2 cellular contexts compared by ENCODE assay signal in the genomic region with DNA sequence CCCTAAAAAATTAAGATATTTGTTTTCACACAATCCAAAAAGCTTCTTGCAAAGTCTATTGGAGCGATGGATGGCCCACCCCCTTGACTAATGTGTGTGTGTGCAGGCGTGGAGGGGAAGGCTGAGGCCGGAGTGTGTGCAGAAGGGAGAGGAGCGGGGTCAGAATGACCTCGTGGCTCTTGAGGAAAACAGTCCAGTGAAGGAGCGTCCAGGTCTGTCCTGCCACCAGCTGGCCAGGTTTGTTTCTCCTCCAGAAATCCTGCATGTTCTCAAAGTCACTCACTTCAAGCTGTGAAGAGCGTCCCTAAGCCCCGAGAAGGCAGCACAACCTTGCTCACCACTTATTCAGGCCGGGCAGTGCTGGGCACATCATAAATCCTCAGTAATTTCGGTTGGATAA.
TF ChIP-seq lines count a peak whose summit lies in the region.

No MANE protein-coding gene starts in this region.

TF ChIP-seq in HCT116, 20 proteins besides CTCF, POLR2A, EP300 and RAD21:
- TF ChIP-seq, protein P1, sequence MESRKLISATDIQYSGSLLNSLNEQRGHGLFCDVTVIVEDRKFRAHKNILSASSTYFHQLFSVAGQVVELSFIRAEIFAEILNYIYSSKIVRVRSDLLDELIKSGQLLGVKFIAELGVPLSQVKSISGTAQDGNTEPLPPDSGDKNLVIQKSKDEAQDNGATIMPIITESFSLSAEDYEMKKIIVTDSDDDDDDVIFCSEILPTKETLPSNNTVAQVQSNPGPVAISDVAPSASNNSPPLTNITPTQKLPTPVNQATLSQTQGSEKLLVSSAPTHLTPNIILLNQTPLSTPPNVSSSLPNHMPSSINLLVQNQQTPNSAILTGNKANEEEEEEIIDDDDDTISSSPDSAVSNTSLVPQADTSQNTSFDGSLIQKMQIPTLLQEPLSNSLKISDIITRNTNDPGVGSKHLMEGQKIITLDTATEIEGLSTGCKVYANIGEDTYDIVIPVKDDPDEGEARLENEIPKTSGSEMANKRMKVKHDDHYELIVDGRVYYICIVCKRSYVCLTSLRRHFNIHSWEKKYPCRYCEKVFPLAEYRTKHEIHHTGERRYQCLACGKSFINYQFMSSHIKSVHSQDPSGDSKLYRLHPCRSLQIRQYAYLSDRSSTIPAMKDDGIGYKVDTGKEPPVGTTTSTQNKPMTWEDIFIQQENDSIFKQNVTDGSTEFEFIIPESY (IDR thresholded peaks at IDR 0.05; ENCODE audit: extremely low read depth, insufficient replicate concordance, low read length) = no peak
- TF ChIP-seq SRF (IDR thresholded peaks at IDR 0.05; ENCODE audit: low read depth) (no peak), MAX (IDR thresholded peaks at IDR 0.05) (no peak), EZH2phosphoT487 (IDR thresholded peaks at IDR 0.05; ENCODE audit: borderline replicate concordance) (no peak), SP1 (IDR thresholded peaks at IDR 0.05; ENCODE audit: low read depth) (no peak), YY1 (IDR thresholded peaks at IDR 0.05; ENCODE audit: extremely low read depth, insufficient replicate concordance, low read depth, low read length) (no peak), ELF1 (IDR thresholded peaks at IDR 0.05; ENCODE audit: borderline replicate concordance, low read depth) (no peak), CBX3 (IDR thresholded peaks at IDR 0.05; ENCODE audit: low read depth) (no peak), TCF7L2 (IDR thresholded peaks at IDR 0.05; ENCODE audit: borderline replicate concordance, extremely low read depth, insufficient read depth, insufficient read length) (no peak), ZFX (IDR thresholded peaks at IDR 0.05) (no peak)
- TF ChIP-seq, protein P2, sequence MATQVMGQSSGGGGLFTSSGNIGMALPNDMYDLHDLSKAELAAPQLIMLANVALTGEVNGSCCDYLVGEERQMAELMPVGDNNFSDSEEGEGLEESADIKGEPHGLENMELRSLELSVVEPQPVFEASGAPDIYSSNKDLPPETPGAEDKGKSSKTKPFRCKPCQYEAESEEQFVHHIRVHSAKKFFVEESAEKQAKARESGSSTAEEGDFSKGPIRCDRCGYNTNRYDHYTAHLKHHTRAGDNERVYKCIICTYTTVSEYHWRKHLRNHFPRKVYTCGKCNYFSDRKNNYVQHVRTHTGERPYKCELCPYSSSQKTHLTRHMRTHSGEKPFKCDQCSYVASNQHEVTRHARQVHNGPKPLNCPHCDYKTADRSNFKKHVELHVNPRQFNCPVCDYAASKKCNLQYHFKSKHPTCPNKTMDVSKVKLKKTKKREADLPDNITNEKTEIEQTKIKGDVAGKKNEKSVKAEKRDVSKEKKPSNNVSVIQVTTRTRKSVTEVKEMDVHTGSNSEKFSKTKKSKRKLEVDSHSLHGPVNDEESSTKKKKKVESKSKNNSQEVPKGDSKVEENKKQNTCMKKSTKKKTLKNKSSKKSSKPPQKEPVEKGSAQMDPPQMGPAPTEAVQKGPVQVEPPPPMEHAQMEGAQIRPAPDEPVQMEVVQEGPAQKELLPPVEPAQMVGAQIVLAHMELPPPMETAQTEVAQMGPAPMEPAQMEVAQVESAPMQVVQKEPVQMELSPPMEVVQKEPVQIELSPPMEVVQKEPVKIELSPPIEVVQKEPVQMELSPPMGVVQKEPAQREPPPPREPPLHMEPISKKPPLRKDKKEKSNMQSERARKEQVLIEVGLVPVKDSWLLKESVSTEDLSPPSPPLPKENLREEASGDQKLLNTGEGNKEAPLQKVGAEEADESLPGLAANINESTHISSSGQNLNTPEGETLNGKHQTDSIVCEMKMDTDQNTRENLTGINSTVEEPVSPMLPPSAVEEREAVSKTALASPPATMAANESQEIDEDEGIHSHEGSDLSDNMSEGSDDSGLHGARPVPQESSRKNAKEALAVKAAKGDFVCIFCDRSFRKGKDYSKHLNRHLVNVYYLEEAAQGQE (IDR thresholded peaks at IDR 0.05; ENCODE audit: low read depth) = no peak

TF ChIP-seq in H1, 55 proteins besides CTCF, POLR2A, EP300 and RAD21:
- TF ChIP-seq, protein P3, sequence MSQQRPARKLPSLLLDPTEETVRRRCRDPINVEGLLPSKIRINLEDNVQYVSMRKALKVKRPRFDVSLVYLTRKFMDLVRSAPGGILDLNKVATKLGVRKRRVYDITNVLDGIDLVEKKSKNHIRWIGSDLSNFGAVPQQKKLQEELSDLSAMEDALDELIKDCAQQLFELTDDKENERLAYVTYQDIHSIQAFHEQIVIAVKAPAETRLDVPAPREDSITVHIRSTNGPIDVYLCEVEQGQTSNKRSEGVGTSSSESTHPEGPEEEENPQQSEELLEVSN (IDR thresholded peaks at IDR 0.05) = no peak
- TF ChIP-seq SAP30 (IDR thresholded peaks at IDR 0.05; ENCODE audit: insufficient read depth, insufficient replicate concordance, low read length) = no peak
- no peak for TF ChIP-seq EGR1 (IDR thresholded peaks at IDR 0.05; ENCODE audit: borderline replicate concordance, low read depth, low read length)
- TF ChIP-seq TEAD4 (IDR thresholded peaks at IDR 0.05; ENCODE audit: low read depth, low read length) = no peak
- TF ChIP-seq, protein P4, sequence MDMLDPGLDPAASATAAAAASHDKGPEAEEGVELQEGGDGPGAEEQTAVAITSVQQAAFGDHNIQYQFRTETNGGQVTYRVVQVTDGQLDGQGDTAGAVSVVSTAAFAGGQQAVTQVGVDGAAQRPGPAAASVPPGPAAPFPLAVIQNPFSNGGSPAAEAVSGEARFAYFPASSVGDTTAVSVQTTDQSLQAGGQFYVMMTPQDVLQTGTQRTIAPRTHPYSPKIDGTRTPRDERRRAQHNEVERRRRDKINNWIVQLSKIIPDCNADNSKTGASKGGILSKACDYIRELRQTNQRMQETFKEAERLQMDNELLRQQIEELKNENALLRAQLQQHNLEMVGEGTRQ (IDR thresholded peaks at IDR 0.05; ENCODE audit: low read length) = no peak
- TF ChIP-seq CBX8 (IDR thresholded peaks at IDR 0.05; ENCODE audit: borderline replicate concordance, low read depth, low read length) = no peak
- TF ChIP-seq RNF2 (IDR thresholded peaks at IDR 0.05; ENCODE audit: borderline replicate concordance, low read depth, low read length, missing control alignments, poor library complexity, severe bottlenecking) = no peak
- no peak for TF ChIP-seq RFX5 (IDR thresholded peaks at IDR 0.05; ENCODE audit: borderline replicate concordance, low read depth, low read length)
- no peak for TF ChIP-seq KDM5A (IDR thresholded peaks at IDR 0.05; ENCODE audit: low read length)
- TF ChIP-seq HDAC6 (IDR thresholded peaks at IDR 0.05; ENCODE audit: low read depth, low read length) = no peak
